In genomic region chr3:130709671-130710070, GRCh38 we compare ENCODE assay signal across 20 cellular contexts. TPM values are rescaled to one million over a fixed set of nuclear protein-coding genes. Genes with fewer than 3 reads are reported as not detected.
DNase-seq lines count a peak whose midpoint lies in the region; ATAC-seq lines count a peak whose summit lies in the region.
"Had no signal": no experiment of that assay in that cellular context is flagged by ENCODE, and none has a peak within 500 bp of the region (broad histone marks: within the 10 kb centered on the region; RNA-seq: fewer than 3 reads in every experiment).

No MANE protein-coding gene starts in this region.

- H3K23ac ChIP-seq in mesenchymal stem cell (ENCODE audit: low read length in 2 of 2): no peak overlapping the region

- no peak overlapping the region for H2AFZ ChIP-seq in mesenchymal stem cell (ENCODE audit: low read depth, low read length)

- peaks cover 28% of the 10 kb centered on the region for H3K36me3 ChIP-seq in adipocyte (ENCODE audit: control insufficient read depth, insufficient read depth, low read length, severe bottlenecking)
- H3K36me3 ChIP-seq in mesenchymal stem cell (ENCODE audit: control insufficient read depth in 1 of 2, insufficient read depth in 2 of 2, low read depth in 1 of 2, low read length in 2 of 2): peaks cover 2 to 36% of the 10 kb centered on the region in 2 experiments

- H3K4me1 Mint-ChIP-seq in activated CD8-positive, alpha-beta T cell treated with anti-CD3 and anti-CD28 coated beads, Interleukin-2, amount 10 ng/mL, durations not matched to agents 7 days and 5 days (ENCODE audit: low read depth): no peaks in the 10 kb centered on the region
- H3K4me1 Mint-ChIP-seq: B cell had no signal

- no peak overlapping the region for H2BK120ac ChIP-seq in mesenchymal stem cell (ENCODE audit: low read depth, low read length)

- no peaks in the 10 kb centered on the region for H3K9me3 ChIP-seq in adipocyte (ENCODE audit: control insufficient read depth, low read length)
- H3K9me3 ChIP-seq in mesenchymal stem cell (ENCODE audit: control insufficient read depth, low read length): no peaks in the 10 kb centered on the region

- no peaks in the 10 kb centered on the region for H3K27me3 Mint-ChIP-seq in activated CD8-positive, alpha-beta T cell treated with anti-CD3 and anti-CD28 coated beads, Interleukin-2, amount 10 ng/mL, durations not matched to agents 7 days and 5 days (ENCODE audit: low read depth)
- H3K27me3 Mint-ChIP-seq: B cell; CD4-positive, alpha-beta T cell had no signal

- H2AK5ac ChIP-seq in mesenchymal stem cell (ENCODE audit: low read length, severe bottlenecking): no peak overlapping the region

- CTCF ChIA-PET in activated CD8-positive, alpha-beta T cell treated with anti-CD3 and anti-CD28 coated beads, Interleukin-2, amount 10 ng/mL, durations not matched to agents 7 days and 5 days (lab: Charles Lee): no interaction called here

- no peak overlapping the region for H2BK15ac ChIP-seq in mesenchymal stem cell (ENCODE audit: low read depth, poor library complexity, severe bottlenecking)

- H4K91ac ChIP-seq in mesenchymal stem cell (ENCODE audit: low read length): no peak overlapping the region

- no peak overlapping the region for H3K4me3 Mint-ChIP-seq in activated CD8-positive, alpha-beta T cell treated with anti-CD3 and anti-CD28 coated beads, Interleukin-2, amount 10 ng/mL, durations not matched to agents 7 days and 5 days
- H3K4me3 Mint-ChIP-seq: B cell; CD4-positive, alpha-beta T cell had no signal

- H3K9me3 Mint-ChIP-seq in activated CD8-positive, alpha-beta T cell treated with anti-CD3 and anti-CD28 coated beads, Interleukin-2, amount 10 ng/mL, durations not matched to agents 7 days and 5 days (ENCODE audit: insufficient read depth): no peaks in the 10 kb centered on the region
- H3K9me3 Mint-ChIP-seq: CD4-positive, alpha-beta T cell had no signal

- peaks cover 3% of the 10 kb centered on the region for H3K79me1 ChIP-seq in mesenchymal stem cell (replicated peaks; ENCODE audit: low read length, poor library complexity, severe bottlenecking)

- H3K4me2 ChIP-seq in mesenchymal stem cell (ENCODE audit: low read length, poor library complexity, severe bottlenecking): no peak overlapping the region

- peak; percentile 8 for DNase-seq in GM03348 (ENCODE audit: low spot score)
- peak; percentile 67 for DNase-seq in adipocyte (ENCODE audit: low read depth)
- peak; percentile 53 for DNase-seq in fibroblast of the conjunctiva (ENCODE audit: low read depth)
- DNase-seq in mesenchymal stem cell: no peak
- DNase-seq in activated CD8-positive, alpha-beta T cell treated with anti-CD3 and anti-CD28 coated beads, Interleukin-2, amount 10 ng/mL, durations not matched to agents 7 days and 5 days: no peak
- no peak for DNase-seq in UCSD-AML1 (lab: John Stamatoyannopoulos, UW; ENCODE audit: unreplicated experiment)
- DNase-seq: Calu3; CD4-positive, alpha-beta T cell; DMS79; GOT3; NCI-H1417; NCI-H187 treated with DMSO at 0.1 percent for 48 hours; NCI-H2171; NCI-H446 treated with DMSO at 0.1 percent for 48 hours; NCI-H748 treated with DMSO at 0.1 percent for 48 hours; PC-3 had no signal

- H2BK12ac ChIP-seq in mesenchymal stem cell (ENCODE audit: low read length in 2 of 2): no peak overlapping the region

- peaks cover 35% of the 10 kb centered on the region for H3K4me1 ChIP-seq in adipocyte (ENCODE audit: control insufficient read depth, insufficient read depth, low read length)
- no peaks in the 10 kb centered on the region for H3K4me1 ChIP-seq in mesenchymal stem cell (ENCODE audit: control insufficient read depth, insufficient read depth, low read depth, low read length)

- H4K8ac ChIP-seq in mesenchymal stem cell (ENCODE audit: low read length): no peak overlapping the region

- H3K27ac Mint-ChIP-seq in activated CD8-positive, alpha-beta T cell treated with anti-CD3 and anti-CD28 coated beads, Interleukin-2, amount 10 ng/mL, durations not matched to agents 7 days and 5 days: no peak overlapping the region
- H3K27ac Mint-ChIP-seq: B cell; CD4-positive, alpha-beta T cell had no signal

- H2BK5ac ChIP-seq in mesenchymal stem cell (ENCODE audit: low read depth, low read length, poor library complexity, severe bottlenecking): no peak overlapping the region

- peaks cover 21% of the 10 kb centered on the region for H3K36me3 Mint-ChIP-seq in activated CD8-positive, alpha-beta T cell treated with anti-CD3 and anti-CD28 coated beads, Interleukin-2, amount 10 ng/mL, durations not matched to agents 7 days and 5 days (ENCODE audit: low read depth)

- no peak overlapping the region for H3K4ac ChIP-seq in mesenchymal stem cell (ENCODE audit: low read depth in 1 of 2, low read length in 2 of 2)

- no peak overlapping the region for H3K18ac ChIP-seq in mesenchymal stem cell (ENCODE audit: low read depth in 1 of 2, low read length in 2 of 2)

- 89% methylated on average over 1 of the region's 1 CpG for WGBS in mesenchymal stem cell

- peak overlapping the region; percentile 17 for H3K9ac ChIP-seq in adipocyte (ENCODE audit: low read length)
- peak overlapping the region; percentile 46 for H3K9ac ChIP-seq in mesenchymal stem cell (ENCODE audit: low read length)

- H3K4me3 ChIP-seq in adipocyte (ENCODE audit: low read length) (no peak overlapping the region), mesenchymal stem cell (ENCODE audit: insufficient read depth in 1 of 2, low read depth in 1 of 2, low read length in 2 of 2) (no peak overlapping the region)
- H3K4me3 ChIP-seq: GM12878 had no signal

- no peaks in the 10 kb centered on the region for H3K27me3 ChIP-seq in adipocyte (replicated peaks; ENCODE audit: control insufficient read depth, insufficient read depth, low read length)
- H3K27me3 ChIP-seq in mesenchymal stem cell (ENCODE audit: control insufficient read depth in 1 of 2, insufficient read depth in 1 of 2, low read length in 2 of 2): no peaks in the 10 kb centered on the region

- POLR2A ChIA-PET in activated CD8-positive, alpha-beta T cell treated with anti-CD3 and anti-CD28 coated beads, Interleukin-2, amount 10 ng/mL, durations not matched to agents 7 days and 5 days (lab: Charles Lee): no interaction called here

- no peak overlapping the region for H3K14ac ChIP-seq in mesenchymal stem cell (ENCODE audit: low read length in 2 of 2)

- no peak overlapping the region for H3K27ac ChIP-seq in mesenchymal stem cell (ENCODE audit: low read length, poor library complexity, severe bottlenecking)
- H3K27ac ChIP-seq: RWPE1 had no signal

- no peak for ATAC-seq in activated CD8-positive, alpha-beta T cell treated with anti-CD3 and anti-CD28 coated beads, Interleukin-2, amount 10 ng/mL, durations not matched to agents 7 days and 5 days
- ATAC-seq in GM18907 (IDR thresholded peaks at IDR 0.05; ENCODE audit: unreplicated experiment): no peak
- ATAC-seq: GM12878, PC-3 had no signal

RNA-seq across cellular contexts. Expression of gene PIK3R4, which starts 37.0 kb away (rescaled TPM):
- polyA plus RNA-seq in mesenchymal stem cell (2013, experiment 1 of 2): 7.1 TPM
- 7.2 TPM for polyA plus RNA-seq in mesenchymal stem cell (2013, experiment 2 of 2)
- total RNA-seq in activated CD8-positive, alpha-beta T cell treated with anti-CD3 and anti-CD28 coated beads, Interleukin-2, amount 10 ng/mL, durations not matched to agents 7 days and 5 days: 10 to 100 TPM; 24.1 to 24.6 TPM

Comparison
In these comparisons a context has a peak if more than half of its experiments do, and no peak if none do; other contexts are left out.
1. DNase-seq: peak in GM03348 (single experiment), adipocyte (single experiment) and fibroblast of the conjunctiva (single experiment); none in mesenchymal stem cell (single experiment), activated CD8-positive, alpha-beta T cell treated with anti-CD3 and anti-CD28 coated beads, Interleukin-2, amount 10 ng/mL, durations not matched to agents 7 days and 5 days (single experiment) and UCSD-AML1 (single experiment).